ENCODE assay signal across 1 cellular context in genomic region chr6:108260809-108261569, GRCh38.
TF ChIP-seq lines count a peak whose summit lies in the region.

SNX3 (minus strand) TSS chr6:108261040; CDS start chr6:108260921, 119 bp downstream.

TF ChIP-seq in K562, 482 proteins besides CTCF, POLR2A, EP300 and RAD21 (continued from another document and continues in another):
- no peak for TF ChIP-seq ZBTB8A (IDR thresholded peaks at IDR 0.05; ENCODE audit: partially characterized antibody)
- no peak for TF ChIP-seq NFIX (CRISPR knock-in tag; IDR thresholded peaks at IDR 0.05; ENCODE audit: low read depth)
- TF ChIP-seq FOXK2 (conservative IDR thresholded peaks at IDR 0.05 in 1 of 2, IDR thresholded peaks at IDR 0.05 in 1 of 2; ENCODE audit: low read depth in 2 of 2): peak in 1 of 2 experiments; percentile 48; a peak in 2 of 4 replicates
- TF ChIP-seq SMAD3 (CRISPR knock-in tag; conservative IDR thresholded peaks at IDR 0.05): no peak
- TF ChIP-seq ZNF511 (CRISPR knock-in tag; IDR thresholded peaks at IDR 0.05): no peak; the same call in 1 of the 2 replicates
- TF ChIP-seq E2F4 (CRISPR knock-in tag; IDR thresholded peaks at IDR 0.05; ENCODE audit: low read depth): 0 out of 2 replicates have a peak, but pooled peaks have one; percentile 24
- peak; percentile 20; the same call in 1 of the 2 replicates for TF ChIP-seq ZNF24 (IDR thresholded peaks at IDR 0.05)
- TF ChIP-seq LEF1 (IDR thresholded peaks at IDR 0.05): peak; percentile 55; the same call in 1 of the 2 replicates
- peak; percentile 48 to 65; a peak in 3 of 4 replicates for TF ChIP-seq SIX5 (IDR thresholded peaks at IDR 0.05; ENCODE audit: borderline replicate concordance in 1 of 2, insufficient read depth in 1 of 2, low read depth in 1 of 2, low read length in 2 of 2)
- TF ChIP-seq NR3C1 (CRISPR knock-in tag; IDR thresholded peaks at IDR 0.05): no peak
- TF ChIP-seq ZBTB17 (CRISPR knock-in tag; IDR thresholded peaks at IDR 0.05): 0 out of 2 replicates have a peak, but pooled peaks have one; percentile 27
- TF ChIP-seq PHF8 (IDR thresholded peaks at IDR 0.05; ENCODE audit: borderline replicate concordance, low read length): peak; percentile 81
- TF ChIP-seq, protein P1, sequence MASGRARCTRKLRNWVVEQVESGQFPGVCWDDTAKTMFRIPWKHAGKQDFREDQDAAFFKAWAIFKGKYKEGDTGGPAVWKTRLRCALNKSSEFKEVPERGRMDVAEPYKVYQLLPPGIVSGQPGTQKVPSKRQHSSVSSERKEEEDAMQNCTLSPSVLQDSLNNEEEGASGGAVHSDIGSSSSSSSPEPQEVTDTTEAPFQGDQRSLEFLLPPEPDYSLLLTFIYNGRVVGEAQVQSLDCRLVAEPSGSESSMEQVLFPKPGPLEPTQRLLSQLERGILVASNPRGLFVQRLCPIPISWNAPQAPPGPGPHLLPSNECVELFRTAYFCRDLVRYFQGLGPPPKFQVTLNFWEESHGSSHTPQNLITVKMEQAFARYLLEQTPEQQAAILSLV (tag; IDR thresholded peaks at IDR 0.05): no peak
- no peak for TF ChIP-seq FOXM1 (IDR thresholded peaks at IDR 0.05; ENCODE audit: low read depth)
- peak; percentile 94; the same call in 1 of the 2 replicates for TF ChIP-seq FOXM1 (CRISPR knock-in tag; IDR thresholded peaks at IDR 0.05; ENCODE audit: low read depth)
- TF ChIP-seq JUND (IDR thresholded peaks at IDR 0.05; ENCODE audit: borderline replicate concordance, low read depth, low read length): peak; percentile 50
- TF ChIP-seq JUND (tag; IDR thresholded peaks at IDR 0.05; ENCODE audit: borderline replicate concordance, low read depth, low read length): no peak
- peak; percentile 41 for TF ChIP-seq FUS (optimal IDR thresholded peaks at IDR 0.05; ENCODE audit: low read depth, low read length)
- peak; percentile 69; the same call in 1 of the 2 replicates for TF ChIP-seq SAFB (IDR thresholded peaks at IDR 0.05; ENCODE audit: borderline replicate concordance, low read depth, low read length)
- 0 out of 2 replicates have a peak, but pooled peaks have one; percentile 67 for TF ChIP-seq NFRKB (IDR thresholded peaks at IDR 0.05; ENCODE audit: low read depth)
- TF ChIP-seq LARP7 (IDR thresholded peaks at IDR 0.05): no peak
- TF ChIP-seq, protein P2, sequence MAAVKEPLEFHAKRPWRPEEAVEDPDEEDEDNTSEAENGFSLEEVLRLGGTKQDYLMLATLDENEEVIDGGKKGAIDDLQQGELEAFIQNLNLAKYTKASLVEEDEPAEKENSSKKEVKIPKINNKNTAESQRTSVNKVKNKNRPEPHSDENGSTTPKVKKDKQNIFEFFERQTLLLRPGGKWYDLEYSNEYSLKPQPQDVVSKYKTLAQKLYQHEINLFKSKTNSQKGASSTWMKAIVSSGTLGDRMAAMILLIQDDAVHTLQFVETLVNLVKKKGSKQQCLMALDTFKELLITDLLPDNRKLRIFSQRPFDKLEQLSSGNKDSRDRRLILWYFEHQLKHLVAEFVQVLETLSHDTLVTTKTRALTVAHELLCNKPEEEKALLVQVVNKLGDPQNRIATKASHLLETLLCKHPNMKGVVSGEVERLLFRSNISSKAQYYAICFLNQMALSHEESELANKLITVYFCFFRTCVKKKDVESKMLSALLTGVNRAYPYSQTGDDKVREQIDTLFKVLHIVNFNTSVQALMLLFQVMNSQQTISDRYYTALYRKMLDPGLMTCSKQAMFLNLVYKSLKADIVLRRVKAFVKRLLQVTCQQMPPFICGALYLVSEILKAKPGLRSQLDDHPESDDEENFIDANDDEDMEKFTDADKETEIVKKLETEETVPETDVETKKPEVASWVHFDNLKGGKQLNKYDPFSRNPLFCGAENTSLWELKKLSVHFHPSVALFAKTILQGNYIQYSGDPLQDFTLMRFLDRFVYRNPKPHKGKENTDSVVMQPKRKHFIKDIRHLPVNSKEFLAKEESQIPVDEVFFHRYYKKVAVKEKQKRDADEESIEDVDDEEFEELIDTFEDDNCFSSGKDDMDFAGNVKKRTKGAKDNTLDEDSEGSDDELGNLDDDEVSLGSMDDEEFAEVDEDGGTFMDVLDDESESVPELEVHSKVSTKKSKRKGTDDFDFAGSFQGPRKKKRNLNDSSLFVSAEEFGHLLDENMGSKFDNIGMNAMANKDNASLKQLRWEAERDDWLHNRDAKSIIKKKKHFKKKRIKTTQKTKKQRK (IDR thresholded peaks at IDR 0.05; ENCODE audit: borderline replicate concordance, low read depth, low read length): no peak
- TF ChIP-seq ZNF347 (CRISPR knock-in tag; IDR thresholded peaks at IDR 0.05; ENCODE audit: low read depth): no peak
- TF ChIP-seq MAFF (IDR thresholded peaks at IDR 0.05; ENCODE audit: low read length): no peak
- TF ChIP-seq HIVEP1 (CRISPR knock-in tag; IDR thresholded peaks at IDR 0.05): no peak
- no peak for TF ChIP-seq MTA2 (IDR thresholded peaks at IDR 0.05; ENCODE audit: low read depth)
- 0 out of 2 replicates have a peak, but pooled peaks have one; percentile 29 for TF ChIP-seq ZNF592 (IDR thresholded peaks at IDR 0.05)
- peak; percentile 65; the same call in 1 of the 2 replicates for TF ChIP-seq CEBPG (CRISPR knock-in tag; IDR thresholded peaks at IDR 0.05)
- peak in 1 of 2 experiments; percentile 45; a peak in 2 of 4 replicates for TF ChIP-seq CEBPG (tag; conservative IDR thresholded peaks at IDR 0.05 in 1 of 2, IDR thresholded peaks at IDR 0.05 in 1 of 2)
- TF ChIP-seq RCOR1 (IDR thresholded peaks at IDR 0.05; ENCODE audit: borderline replicate concordance in 1 of 2, low read depth in 2 of 2, low read length in 2 of 2): peak in 1 of 2 experiments; percentile 42; a peak in 1 of 4 replicates
- peak; percentile 57 for TF ChIP-seq ARID4B (CRISPR knock-in tag; IDR thresholded peaks at IDR 0.05)
- TF ChIP-seq ZNF639 (CRISPR knock-in tag; conservative IDR thresholded peaks at IDR 0.05 in 1 of 2, IDR thresholded peaks at IDR 0.05 in 1 of 2): peak in 1 of 2 experiments; percentile 91; a peak in 2 of 4 replicates
- peak; percentile 78 for TF ChIP-seq GATA2 (CRISPR knock-in tag; IDR thresholded peaks at IDR 0.05)
- TF ChIP-seq ZNF589 (CRISPR knock-in tag; IDR thresholded peaks at IDR 0.05; ENCODE audit: low read depth): peak; percentile 76
- peak; percentile 94 for TF ChIP-seq CCNT2 (IDR thresholded peaks at IDR 0.05; ENCODE audit: borderline replicate concordance, extremely low read depth, insufficient read length, low read depth, low read length)
- TF ChIP-seq SREBF1 (IDR thresholded peaks at IDR 0.05; ENCODE audit: borderline replicate concordance, low read depth, low read length): no peak
- no peak for TF ChIP-seq KLF16 (IDR thresholded peaks at IDR 0.05)
- no peak for TF ChIP-seq BACH1 (tag; IDR thresholded peaks at IDR 0.05)
- no peak for TF ChIP-seq PHF21A (IDR thresholded peaks at IDR 0.05; ENCODE audit: borderline replicate concordance, low read depth)
- peak; percentile 61 for TF ChIP-seq CREM (IDR thresholded peaks at IDR 0.05; ENCODE audit: low read depth)
- no peak for TF ChIP-seq SAFB2 (IDR thresholded peaks at IDR 0.05; ENCODE audit: borderline replicate concordance, low read depth, low read length, severe bottlenecking)
- TF ChIP-seq ZKSCAN3 (CRISPR knock-in tag; IDR thresholded peaks at IDR 0.05): no peak
- no peak; the same call in 1 of the 2 replicates for TF ChIP-seq ZNF134 (CRISPR knock-in tag; conservative IDR thresholded peaks at IDR 0.05)
- peak; percentile 86 for TF ChIP-seq ZBTB7A (IDR thresholded peaks at IDR 0.05; ENCODE audit: borderline replicate concordance, control insufficient read depth, low read depth, low read length)
- TF ChIP-seq YBX1 (IDR thresholded peaks at IDR 0.05): no peak
- no peak for TF ChIP-seq ZFP30 (CRISPR knock-in tag; IDR thresholded peaks at IDR 0.05; ENCODE audit: borderline replicate concordance)
- peak in 1 of 2 experiments; percentile 43; a peak in 1 of 4 replicates for TF ChIP-seq SIN3A (IDR thresholded peaks at IDR 0.05; ENCODE audit: borderline replicate concordance in 2 of 2, control insufficient read depth in 1 of 2, low read depth in 2 of 2, low read length in 2 of 2)
- TF ChIP-seq TARDBP (IDR thresholded peaks at IDR 0.05): 0 out of 2 replicates have a peak, but pooled peaks have one; percentile 19
- no peak for TF ChIP-seq TAL1 (IDR thresholded peaks at IDR 0.05)
